Comparison of ENCODE assay signal across 2 cellular contexts in the genomic region with DNA sequence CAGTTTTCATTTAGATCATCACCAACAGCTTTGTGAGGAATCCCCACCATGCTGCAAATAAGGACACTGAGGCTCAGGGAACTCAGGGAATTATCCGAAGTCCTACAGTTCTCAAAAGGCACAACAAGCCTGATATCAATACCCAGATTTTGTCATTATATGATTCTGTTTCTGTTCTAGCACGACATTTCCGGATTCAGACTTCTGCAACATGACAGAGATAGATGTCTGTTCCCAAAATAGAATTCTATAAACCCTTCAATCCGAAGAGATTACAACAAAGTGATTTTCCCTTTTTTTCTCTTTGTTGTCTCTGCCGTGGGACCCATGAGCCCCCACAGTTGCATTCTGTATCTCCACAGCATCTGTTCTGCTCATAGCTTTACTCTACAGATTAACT.
TF ChIP-seq lines count a peak whose summit lies in the region.

No MANE protein-coding gene starts in this region.

TF ChIP-seq in GM12878, 131 proteins besides CTCF, POLR2A, EP300 and RAD21 (continued from another document):
- TF ChIP-seq PBX3 (IDR thresholded peaks at IDR 0.05; ENCODE audit: insufficient replicate concordance, low read depth, low read length): peak; percentile 64
- peak; percentile 42 for TF ChIP-seq MEF2B (IDR thresholded peaks at IDR 0.05; ENCODE audit: partially characterized antibody, poor library complexity, severe bottlenecking)
- no peak for TF ChIP-seq HDGF (IDR thresholded peaks at IDR 0.05)

TF ChIP-seq in WTC11, 78 proteins besides CTCF, POLR2A, EP300 and RAD21 (continued from another document):
- TF ChIP-seq, protein P1, sequence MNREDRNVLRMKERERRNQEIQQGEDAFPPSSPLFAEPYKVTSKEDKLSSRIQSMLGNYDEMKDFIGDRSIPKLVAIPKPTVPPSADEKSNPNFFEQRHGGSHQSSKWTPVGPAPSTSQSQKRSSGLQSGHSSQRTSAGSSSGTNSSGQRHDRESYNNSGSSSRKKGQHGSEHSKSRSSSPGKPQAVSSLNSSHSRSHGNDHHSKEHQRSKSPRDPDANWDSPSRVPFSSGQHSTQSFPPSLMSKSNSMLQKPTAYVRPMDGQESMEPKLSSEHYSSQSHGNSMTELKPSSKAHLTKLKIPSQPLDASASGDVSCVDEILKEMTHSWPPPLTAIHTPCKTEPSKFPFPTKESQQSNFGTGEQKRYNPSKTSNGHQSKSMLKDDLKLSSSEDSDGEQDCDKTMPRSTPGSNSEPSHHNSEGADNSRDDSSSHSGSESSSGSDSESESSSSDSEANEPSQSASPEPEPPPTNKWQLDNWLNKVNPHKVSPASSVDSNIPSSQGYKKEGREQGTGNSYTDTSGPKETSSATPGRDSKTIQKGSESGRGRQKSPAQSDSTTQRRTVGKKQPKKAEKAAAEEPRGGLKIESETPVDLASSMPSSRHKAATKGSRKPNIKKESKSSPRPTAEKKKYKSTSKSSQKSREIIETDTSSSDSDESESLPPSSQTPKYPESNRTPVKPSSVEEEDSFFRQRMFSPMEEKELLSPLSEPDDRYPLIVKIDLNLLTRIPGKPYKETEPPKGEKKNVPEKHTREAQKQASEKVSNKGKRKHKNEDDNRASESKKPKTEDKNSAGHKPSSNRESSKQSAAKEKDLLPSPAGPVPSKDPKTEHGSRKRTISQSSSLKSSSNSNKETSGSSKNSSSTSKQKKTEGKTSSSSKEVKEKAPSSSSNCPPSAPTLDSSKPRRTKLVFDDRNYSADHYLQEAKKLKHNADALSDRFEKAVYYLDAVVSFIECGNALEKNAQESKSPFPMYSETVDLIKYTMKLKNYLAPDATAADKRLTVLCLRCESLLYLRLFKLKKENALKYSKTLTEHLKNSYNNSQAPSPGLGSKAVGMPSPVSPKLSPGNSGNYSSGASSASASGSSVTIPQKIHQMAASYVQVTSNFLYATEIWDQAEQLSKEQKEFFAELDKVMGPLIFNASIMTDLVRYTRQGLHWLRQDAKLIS (CRISPR knock-in tag; IDR thresholded peaks at IDR 0.05; ENCODE audit: borderline replicate concordance): no peak
- TF ChIP-seq NFYB (CRISPR knock-in tag; conservative IDR thresholded peaks at IDR 0.05; ENCODE audit: low read depth): no peak
- TF ChIP-seq ZNF263 (CRISPR knock-in tag; IDR thresholded peaks at IDR 0.05; ENCODE audit: low read depth): no peak
- no peak for TF ChIP-seq ATF3 (CRISPR knock-in tag; conservative IDR thresholded peaks at IDR 0.05)
